In the genomic region with DNA sequence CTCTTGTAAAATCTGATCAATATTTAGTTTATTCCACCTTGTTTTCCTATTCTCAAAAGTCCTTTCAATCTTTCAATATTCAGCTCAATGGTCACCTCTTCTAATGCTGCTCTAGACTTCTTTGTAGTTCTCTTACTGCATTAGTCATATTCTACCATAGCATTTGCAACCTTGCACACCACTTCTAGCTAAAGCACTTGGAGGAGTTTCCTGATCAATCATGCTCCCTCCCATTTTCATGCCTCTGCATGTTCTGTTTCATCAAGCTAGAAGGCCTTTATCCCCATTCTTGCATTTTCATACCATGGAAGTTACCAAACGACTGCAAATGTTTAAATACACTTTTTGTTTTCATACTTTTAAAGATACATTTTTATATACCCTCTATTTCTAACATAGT, we compare ENCODE assay signal across 15 cellular contexts.
DNase-seq lines count a peak whose midpoint lies in the region; ATAC-seq and TF ChIP-seq lines count a peak whose summit lies in the region.
"Had no signal": no experiment of that assay in that cellular context is flagged by ENCODE, and none has a peak within 500 bp of the region (broad histone marks: within the 10 kb centered on the region; RNA-seq: fewer than 3 reads in every experiment).

No MANE protein-coding gene starts in this region.

- DNase-seq in RWPE2 (ENCODE audit: low spot score) (no peak), epithelial cell of esophagus (ENCODE audit: low read depth) (peak; percentile 87), fibroblast of peridontal ligament (ENCODE audit: extremely low read depth) (peak; percentile 1), NCI-H345 (lab: John Stamatoyannopoulos, UW) (no peak)
- DNase-seq in effector CD4-positive, alpha-beta T cell: no peak
- DNase-seq: BE2C; CD4-positive, alpha-beta memory T cell; DMS79; GOT3; H9 had no signal

- no peaks in the 10 kb centered on the region for H3K36me3 ChIP-seq in RWPE2 (ENCODE audit: low read depth)
- H3K36me3 ChIP-seq: BE2C had no signal

- no peak for TF ChIP-seq CTCF in RWPE2 (IDR thresholded peaks at IDR 0.05; ENCODE audit: poor library complexity, severe bottlenecking)
- no peak for TF ChIP-seq CTCF in epithelial cell of esophagus (IDR thresholded peaks at IDR 0.05; ENCODE audit: insufficient read depth, low read depth, low read length, missing control alignments)

- H3K4me1 ChIP-seq in RWPE2 (ENCODE audit: insufficient read depth, poor library complexity, severe bottlenecking): no peaks in the 10 kb centered on the region
- H3K4me1 ChIP-seq: A549, BE2C had no signal

- no peaks in the 10 kb centered on the region for H3K9me3 ChIP-seq in RWPE2 (ENCODE audit: severe bottlenecking)
- H3K9me3 ChIP-seq: A549, BE2C had no signal

- no peak overlapping the region for H3K27ac ChIP-seq in RWPE2 (ENCODE audit: poor library complexity, severe bottlenecking)
- H3K27ac ChIP-seq: A549, C4-2B had no signal

- H3K27me3 ChIP-seq in RWPE2 (ENCODE audit: insufficient read depth, poor library complexity, severe bottlenecking): no peaks in the 10 kb centered on the region
- H3K27me3 ChIP-seq: BE2C had no signal

- H3K4me3 ChIP-seq in RWPE2 (ENCODE audit: severe bottlenecking) (no peak overlapping the region), epithelial cell of esophagus (ENCODE audit: low read length) (no peak overlapping the region)
- H3K4me3 ChIP-seq: A549, GM12878 had no signal

- ATAC-seq in RWPE2 (ENCODE audit: low read depth): peak; percentile 64
- ATAC-seq in HG03039 (IDR thresholded peaks at IDR 0.05; ENCODE audit: unreplicated experiment): no peak
- ATAC-seq: A549, GM12878, HepG2 had no signal

Comparison
In these comparisons a context has a peak if more than half of its experiments do, and no peak if none do; other contexts are left out.
1. DNase-seq: peak in epithelial cell of esophagus (single experiment) and fibroblast of peridontal ligament (single experiment); none in RWPE2 (single experiment), effector CD4-positive, alpha-beta T cell (single experiment) and NCI-H345 (single experiment).